In genomic region chr3:21142031-21142430, GRCh38 we compare ENCODE assay signal across 22 cellular contexts.
"Had no signal": no experiment of that assay in that cellular context is flagged by ENCODE, and none has a peak within 500 bp of the region (broad histone marks: within the 10 kb centered on the region; RNA-seq: fewer than 3 reads in every experiment).

No MANE protein-coding gene starts in this region.

- H3K4me3 ChIP-seq: colonic mucosa, coronary artery, dorsolateral prefrontal cortex, esophagus muscularis mucosa, esophagus squamous epithelium, gastrocnemius medialis, gastroesophageal sphincter, heart left ventricle had no signal

- DNase-seq: colonic mucosa; cortex of kidney; dermis blood vessel endothelial cell; dorsolateral prefrontal cortex; effector CD4-positive, alpha-beta T cell; effector CD8-positive, alpha-beta T cell; effector memory CD4-positive, alpha-beta T cell; effector memory CD8-positive, alpha-beta T cell; endodermal cell; erythroblast; esophagus squamous epithelium; foreskin fibroblast; foreskin keratinocyte; foreskin melanocyte; gastrocnemius medialis; glutamatergic neuron; head of caudate nucleus; heart left ventricle had no signal

- H3K4me1 ChIP-seq: colonic mucosa, esophagus muscularis mucosa, esophagus squamous epithelium, foreskin keratinocyte, gastrocnemius medialis, gastroesophageal sphincter, heart left ventricle had no signal

- H3K9me3 ChIP-seq: colonic mucosa, esophagus squamous epithelium, gastrocnemius medialis had no signal

- H3K36me3 ChIP-seq: colonic mucosa, esophagus muscularis mucosa, esophagus squamous epithelium, gastrocnemius medialis, gastroesophageal sphincter, heart left ventricle had no signal

- H3K27ac ChIP-seq: colonic mucosa, coronary artery, dorsolateral prefrontal cortex, epithelial cell of prostate, esophagus muscularis mucosa, esophagus squamous epithelium, foreskin keratinocyte, gastrocnemius medialis, gastroesophageal sphincter, heart left ventricle had no signal

- H3K27me3 ChIP-seq: colonic mucosa, dorsolateral prefrontal cortex, esophagus muscularis mucosa, esophagus squamous epithelium, foreskin keratinocyte, gastrocnemius medialis, gastroesophageal sphincter, heart left ventricle had no signal
